11 cellular contexts compared by ENCODE assay signal in the genomic region with DNA sequence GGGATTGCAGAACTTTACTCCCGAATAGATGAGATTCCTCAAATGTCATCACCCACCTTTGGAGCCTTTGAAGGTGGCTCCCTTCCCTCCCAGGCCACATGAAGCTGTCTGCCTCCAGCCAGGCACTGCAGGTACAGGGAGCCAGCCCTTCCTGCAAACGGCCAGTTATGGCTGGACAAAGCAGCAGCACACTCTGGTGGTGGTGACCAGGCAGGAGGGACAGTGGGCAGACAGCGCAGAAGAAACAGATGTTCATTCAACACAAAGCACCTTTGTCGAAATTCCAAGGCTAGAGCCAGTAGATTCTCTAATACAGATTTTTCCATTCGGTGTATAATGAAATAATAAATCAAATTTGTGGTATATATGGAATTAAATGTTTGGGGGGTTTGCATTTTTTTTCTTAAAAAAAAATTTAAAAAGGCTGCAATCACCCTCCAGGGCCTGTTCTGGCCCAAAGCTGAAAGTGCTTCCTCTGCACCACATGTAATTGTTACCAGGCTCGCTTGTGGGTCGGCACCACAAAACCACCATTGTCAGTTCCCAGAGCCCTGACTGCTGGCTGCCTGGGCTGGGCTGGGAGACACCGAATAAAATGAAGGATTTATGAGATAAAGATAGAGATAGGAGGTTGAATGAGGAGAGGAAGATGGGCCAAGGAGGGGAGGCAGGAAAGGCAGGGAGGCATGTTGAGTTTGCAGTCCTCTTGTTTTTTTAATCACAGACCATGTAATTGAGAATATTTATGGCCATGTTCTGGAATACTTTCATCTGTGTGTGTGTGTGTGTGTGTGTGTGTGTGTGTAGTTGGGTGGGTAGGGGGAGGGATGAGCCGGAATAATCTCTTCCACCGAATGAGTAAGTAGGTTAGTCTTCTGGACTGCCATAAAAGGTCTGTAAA. TPM values are rescaled to one million over a fixed set of nuclear protein-coding genes. Genes with fewer than 3 reads are reported as not detected.
DNase-seq lines count a peak whose midpoint lies in the region; ATAC-seq and TF ChIP-seq lines count a peak whose summit lies in the region.
"Had no signal": no experiment of that assay in that cellular context is flagged by ENCODE, and none has a peak within 500 bp of the region (broad histone marks: within the 10 kb centered on the region; RNA-seq: fewer than 3 reads in every experiment).

No MANE protein-coding gene starts in this region.

- ATAC-seq in omental fat pad (ENCODE audit: low FRiP score) (peak; percentile 46), GM21367 (IDR thresholded peaks at IDR 0.05; ENCODE audit: unreplicated experiment) (no peak), HG02973 (IDR thresholded peaks at IDR 0.05; ENCODE audit: unreplicated experiment) (no peak), HG03108 (IDR thresholded peaks at IDR 0.05; ENCODE audit: unreplicated experiment) (no peak)

- peaks cover 61% of the 10 kb centered on the region for H3K36me3 Mint-ChIP-seq in Caco-2 (ENCODE audit: insufficient read depth, unreplicated experiment)

- H3K4me3 ChIP-seq in Caco-2 (ENCODE audit: low read depth, low read length), result no peak overlapping the region

- intact Hi-C loops in Caco-2 (cut with micrococcal nuclease; ENCODE audit: unreplicated experiment), result loop anchor here (2.0 to 5.0 kb wide), 3 partner anchors 14 to 1369 kb away; partner anchors contain the start of gene NRP2

- DNase-seq in Caco-2, result peak; percentile 81 to 85
- DNase-seq in SK-MEL-5 (ENCODE audit: low read depth, low spot score), result peak; percentile 78
- peak; percentile 84 for DNase-seq in globus pallidus (ENCODE audit: low spot score)
- DNase-seq in omental fat pad (ENCODE audit: low spot score), result no peak
- no peak for DNase-seq in NK-92 treated with Interleukin-12 subunit alpha and Interleukin-12 subunit beta, amount 100 ng/mL, for 24 hours (lab: John Stamatoyannopoulos, UW)
- DNase-seq: NCI-H1417 treated with DMSO at 0.1 percent for 48 hours, T-helper 1 cell had no signal

- H3K4me3 Mint-ChIP-seq in Caco-2 (ENCODE audit: unreplicated experiment), result no peak overlapping the region

- H3K9me3 ChIP-seq in Caco-2, result no peaks in the 10 kb centered on the region
- H3K9me3 ChIP-seq: neutrophil had no signal

- H3K27me3 Mint-ChIP-seq in Caco-2 (ENCODE audit: insufficient read depth, unreplicated experiment), result no peaks in the 10 kb centered on the region

- no peaks in the 10 kb centered on the region for H3K27me3 ChIP-seq in Caco-2 (replicated peaks; ENCODE audit: control insufficient read depth, insufficient read depth, low read length)

- BruUV-seq in Caco-2 (replicated peaks; lab: Mats Ljungman, UMichigan), result no TSS peak

- TF ChIP-seq CTCF in Caco-2 (IDR thresholded peaks at IDR 0.05; ENCODE audit: insufficient read depth in 1 of 2, low read depth in 1 of 2, low read length in 1 of 2, severe bottlenecking in 1 of 2, unreplicated experiment in 1 of 2), result peak; percentile 60 to 85
- TF ChIP-seq CTCF in omental fat pad (IDR thresholded peaks at IDR 0.05), result no peak

- H3K9me3 Mint-ChIP-seq in Caco-2 (ENCODE audit: unreplicated experiment), result no peaks in the 10 kb centered on the region

- POLR2A ChIA-PET in Caco-2 (lab: Charles Lee), result interaction anchor here (0.6 kb wide), 1 partner anchor 15 kb away, joined by 4 read pairs; the partner anchor contains the start of gene NRP2

- H3K27ac Mint-ChIP-seq in Caco-2 (ENCODE audit: unreplicated experiment), result peak overlapping the region; percentile 43

- H3K4me1 ChIP-seq in Caco-2, result peaks cover 60% of the 10 kb centered on the region

- CTCF ChIA-PET in Caco-2 (lab: Charles Lee), result interaction anchor here (0.6 to 1.3 kb wide), 5 partner anchors 11 to 258 kb away, joined by 3 to 4 read pairs (median 3); partner anchors contain the start of gene NRP2

- peaks cover 49% of the 10 kb centered on the region for H3K4me1 Mint-ChIP-seq in Caco-2 (ENCODE audit: low read depth, unreplicated experiment)

- peaks cover 2% of the 10 kb centered on the region for H3K36me3 ChIP-seq in Caco-2 (ENCODE audit: control insufficient read depth, insufficient read depth, low read length)
- H3K36me3 ChIP-seq: neutrophil had no signal

- in situ Hi-C loops in SK-MEL-5 (cut with HindIII; ENCODE audit: low pct_unique_long_range_greater_than_20kb, low sequenced_read_pairs), result no loop called here

RNA-seq across cellular contexts. Expression of gene NRP2, which starts 14.5 kb away (rescaled TPM):
- 95.6 and 96.9 TPM in 2 replicates for total RNA-seq in Caco-2 (2022)
- 174 and 204 TPM in 2 replicates for total RNA-seq in SK-MEL-5 (2014; rRNA removed; shearing (Covaris generic))
- polyA plus RNA-seq in SK-MEL-5 (2015; cell fraction: cytosol; rRNA removed), result 206 and 239 TPM in 2 replicates
- polyA plus RNA-seq in SK-MEL-5 (2015; cell fraction: nucleus; rRNA removed), result 83.4 and 104 TPM in 2 replicates
- total RNA-seq in omental fat pad, result 100 to 1,000 TPM in 1 of 4 donors, 10 to 100 TPM in 3; 41.1 to 119 (median 52.4) TPM

Comparison
In these comparisons a context has a peak if more than half of its experiments do, and no peak if none do; other contexts are left out.
1. DNase-seq: peak in Caco-2 (2 of 2), SK-MEL-5 (single experiment) and globus pallidus (single experiment); none in omental fat pad (single experiment) and NK-92 treated with Interleukin-12 subunit alpha and Interleukin-12 subunit beta, amount 100 ng/mL, for 24 hours (single experiment).
2. CTCF ChIP-seq: peak in Caco-2 (2 of 2); none in omental fat pad (0 of 3).